ENCODE assay signal across 19 cellular contexts in the genomic region with DNA sequence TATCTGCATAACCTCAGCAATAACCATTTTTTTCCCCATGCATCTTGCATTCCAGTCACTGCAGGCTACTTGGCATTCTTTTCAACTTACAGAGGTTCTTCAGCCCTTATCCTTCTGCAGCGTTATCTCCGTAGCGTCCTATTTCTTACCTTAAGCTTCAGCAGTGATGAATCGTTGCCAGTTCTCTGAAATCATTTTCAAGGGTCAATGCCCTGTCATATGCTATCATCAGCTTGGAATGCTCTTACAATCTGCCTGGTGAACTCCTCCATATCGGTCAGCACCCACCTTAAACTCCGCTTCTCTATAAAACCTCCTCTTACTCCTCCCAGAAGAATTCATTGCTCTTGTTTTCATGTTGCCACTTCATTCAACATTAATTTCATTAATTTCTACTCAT.
DNase-seq lines count a peak whose midpoint lies in the region; ATAC-seq, FAIRE-seq and TF ChIP-seq lines count a peak whose summit lies in the region.
"Had no signal": no experiment of that assay in that cellular context is flagged by ENCODE, and none has a peak within 500 bp of the region (broad histone marks: within the 10 kb centered on the region; RNA-seq: fewer than 3 reads in every experiment).

No MANE protein-coding gene starts in this region.

- no peak for FAIRE-seq in HTR-8/SVneo (lab: Jason Lieb, UNC)
- FAIRE-seq: G401.6 had no signal

- no peaks in the 10 kb centered on the region for H3K27me3 ChIP-seq in CD8-positive, alpha-beta memory T cell (ENCODE audit: insufficient read depth, low read length, poor library complexity, severe bottlenecking)
- H3K27me3 ChIP-seq in brain microvascular endothelial cell (replicated peaks) = peaks cover 2% of the 10 kb centered on the region
- H3K27me3 ChIP-seq: body of pancreas, gastrocnemius medialis, Peyer's patch, tibial nerve had no signal

- POLR2A ChIA-PET in CD8-positive, alpha-beta memory T cell (lab: Charles Lee) = no interaction called here
- POLR2A ChIA-PET in naive thymus-derived CD8-positive, alpha-beta T cell (lab: Charles Lee) = interaction anchor here (0.8 to 4.0 kb wide), 3 partner anchors 21 to 115 kb away, joined by 3 to 43 read pairs (median 3); a partner anchor contains a TSS

- no peak overlapping the region for H3K4me3 ChIP-seq in CD8-positive, alpha-beta memory T cell (ENCODE audit: low read length)
- no peak overlapping the region for H3K4me3 ChIP-seq in brain microvascular endothelial cell (ENCODE audit: low read depth, low read length)
- H3K4me3 ChIP-seq: body of pancreas, gastrocnemius medialis, Peyer's patch, tibial nerve had no signal

- no peaks in the 10 kb centered on the region for H3K36me3 Mint-ChIP-seq in CD8-positive, alpha-beta memory T cell
- peaks cover 0 to 3% (median 0%) of the 10 kb centered on the region in 3 donors for H3K36me3 Mint-ChIP-seq in naive thymus-derived CD8-positive, alpha-beta T cell
- H3K36me3 Mint-ChIP-seq: immature natural killer cell had no signal

- H3K9me3 ChIP-seq in CD8-positive, alpha-beta memory T cell (ENCODE audit: low read length) = no peaks in the 10 kb centered on the region
- H3K9me3 ChIP-seq: body of pancreas, gastrocnemius medialis, Peyer's patch, tibial nerve had no signal

- H3K27ac ChIP-seq in CD8-positive, alpha-beta memory T cell (ENCODE audit: low read depth, low read length) = no peak overlapping the region
- H3K27ac ChIP-seq in brain microvascular endothelial cell = no peak overlapping the region
- H3K27ac ChIP-seq: body of pancreas, gastrocnemius medialis, Peyer's patch, tibial nerve had no signal

- H3K27me3 Mint-ChIP-seq in CD8-positive, alpha-beta memory T cell = no peaks in the 10 kb centered on the region
- H3K27me3 Mint-ChIP-seq in naive thymus-derived CD8-positive, alpha-beta T cell = no peaks in the 10 kb centered on the region

- CTCF ChIA-PET in CD8-positive, alpha-beta memory T cell (lab: Charles Lee) = interaction anchor here (0.6 to 1.7 kb wide), 2 partner anchors 112 to 158 kb away, joined by 3 to 4 read pairs; no protein-coding TSS in a partner anchor

- DNase-seq in CD8-positive, alpha-beta memory T cell = no peak
- DNase-seq in HTR-8/SVneo (ENCODE audit: insufficient read length, low spot score) (peak; percentile 24), brain microvascular endothelial cell (peak; percentile 27), HCEC 1CT (no peak), GM13976 (ENCODE audit: low spot score) (no peak)
- no peak for DNase-seq in naive thymus-derived CD8-positive, alpha-beta T cell
- DNase-seq: activated CD4-positive, alpha-beta T cell treated with anti-CD3 and anti-CD28 coated beads, Interleukin-2, amount 50 U/mL, for 1 hour; activated T-cell treated with anti-CD3 and anti-CD28 coated beads, Interleukin-2, amount 50 U/mL, for 48 hours; body of pancreas; gastrocnemius medialis; GOT3; immature natural killer cell; Kasumi-1; NCI-H1694 treated with DMSO at 0.1 percent for 48 hours; NCI-H524; Peyer's patch had no signal

- in situ Hi-C loops in brain microvascular endothelial cell (cut with HindIII; ENCODE audit: low pct_ligation_motif_present, low sequenced_read_pairs) (no loop called here), GM13976 (cut with MboI; ENCODE audit: low sequenced_read_pairs, unreplicated experiment) (loop anchor here (10.0 kb wide), 1 partner anchor 104 kb away; a partner anchor contains a TSS)

- H3K27ac Mint-ChIP-seq in CD8-positive, alpha-beta memory T cell = peak overlapping the region in 6 of 8 donors; percentile 1 to 79 (median 37)
- peak overlapping the region; percentile 56 to 97 (median 83) for H3K27ac Mint-ChIP-seq in naive thymus-derived CD8-positive, alpha-beta T cell

- ATAC-seq in naive thymus-derived CD8-positive, alpha-beta T cell = no peak
- ATAC-seq in HG03135 (IDR thresholded peaks at IDR 0.05; ENCODE audit: unreplicated experiment) = no peak
- ATAC-seq: body of pancreas, gastrocnemius medialis had no signal

- peaks cover 57% of the 10 kb centered on the region for H3K4me1 ChIP-seq in CD8-positive, alpha-beta memory T cell (ENCODE audit: insufficient read depth, low read length)
- H3K4me1 ChIP-seq: body of pancreas, gastrocnemius medialis, Peyer's patch had no signal

- no peaks in the 10 kb centered on the region for H3K9me3 Mint-ChIP-seq in CD8-positive, alpha-beta memory T cell
- no peaks in the 10 kb centered on the region for H3K9me3 Mint-ChIP-seq in naive thymus-derived CD8-positive, alpha-beta T cell
- H3K9me3 Mint-ChIP-seq: immature natural killer cell had no signal

- H3K36me3 ChIP-seq in CD8-positive, alpha-beta memory T cell (ENCODE audit: insufficient read depth, low read length) = no peaks in the 10 kb centered on the region
- H3K36me3 ChIP-seq in brain microvascular endothelial cell (replicated peaks) = no peaks in the 10 kb centered on the region
- H3K36me3 ChIP-seq: gastrocnemius medialis, Peyer's patch, tibial nerve had no signal

- TF ChIP-seq CTCF in brain microvascular endothelial cell (IDR thresholded peaks at IDR 0.05; ENCODE audit: low read depth, low read length, missing control alignments) (no peak), GM13976 (IDR thresholded peaks at IDR 0.05; ENCODE audit: borderline replicate concordance, control extremely low read depth, extremely low read depth, insufficient read depth, missing control alignments) (no peak)

- H3K4me1 Mint-ChIP-seq in CD8-positive, alpha-beta memory T cell = peaks cover 50 to 63% (median 62%) of the 10 kb centered on the region in 3 donors
- peaks cover 38 to 77% (median 65%) of the 10 kb centered on the region in 4 donors for H3K4me1 Mint-ChIP-seq in naive thymus-derived CD8-positive, alpha-beta T cell

- H3K4me3 Mint-ChIP-seq in CD8-positive, alpha-beta memory T cell = no peak overlapping the region
- H3K4me3 Mint-ChIP-seq in naive thymus-derived CD8-positive, alpha-beta T cell = peak overlapping the region in 7 of 10 donors; percentile 5 to 37 (median 17)

Comparison
In these comparisons a context has a peak if more than half of its experiments do, and no peak if none do; other contexts are left out.
1. DNase-seq: peak in HTR-8/SVneo (single experiment) and brain microvascular endothelial cell (single experiment); none in CD8-positive, alpha-beta memory T cell (0 of 5), naive thymus-derived CD8-positive, alpha-beta T cell (0 of 10), HCEC 1CT (single experiment) and GM13976 (single experiment).
2. H3K4me3 Mint-ChIP-seq: peak in naive thymus-derived CD8-positive, alpha-beta T cell (7 of 10); none in CD8-positive, alpha-beta memory T cell (0 of 7).